In genomic region chr16:24070851-24071250, GRCh38 we compare ENCODE assay signal across 7 cellular contexts.
DNase-seq lines count a peak whose midpoint lies in the region; ATAC-seq and TF ChIP-seq lines count a peak whose summit lies in the region.

No MANE protein-coding gene starts in this region.

- BruUV-seq in OCI-LY7 (replicated peaks; lab: Mats Ljungman, UMichigan), result no TSS peak

- H2AFZ ChIP-seq in OCI-LY7 (ENCODE audit: low read length), result no peak overlapping the region

- no peaks in the 10 kb centered on the region for H4K20me1 ChIP-seq in OCI-LY7 (ENCODE audit: insufficient read depth, low read length)

- intact Hi-C loops in OCI-LY7 (cut with micrococcal nuclease; ENCODE audit: unreplicated experiment) (loop anchor here (1.0 kb wide), 2 partner anchors 182 to 428 kb away; no protein-coding TSS in a partner anchor), esophagus muscularis mucosa (cut with DNase I) (no loop called here)

- no peaks in the 10 kb centered on the region for H3K27me3 ChIP-seq in esophagus muscularis mucosa

- in situ Hi-C loops in T47D (cut with HindIII; ENCODE audit: low pct_unique_long_range_greater_than_20kb, low sequenced_read_pairs), result no loop called here

- no peak for TF ChIP-seq POLR2A in esophagus muscularis mucosa (IDR thresholded peaks at IDR 0.05; ENCODE audit: low read depth)

- POLR2A ChIA-PET in OCI-LY7 (lab: Charles Lee), result interaction anchor here (0.6 to 1.3 kb wide), 6 partner anchors 9 to 1701 kb away, joined by 3 to 8 read pairs (median 4); no protein-coding TSS in a partner anchor

- peak; percentile 29 for DNase-seq in GDM1 (lab: John Stamatoyannopoulos, UW)
- no peak for DNase-seq in HFF-Myc (ENCODE audit: extremely low read depth, low read depth)
- peak; percentile 83 for DNase-seq in OCI-LY7 (ENCODE audit: low spot score)
- peak; percentile 44 to 57 for DNase-seq in T47D (ENCODE audit: low read depth in 1 of 2, low spot score in 1 of 2)
- peak; percentile 54 to 70 for DNase-seq in lung microvascular endothelial cell (ENCODE audit: low read depth in 2 of 2)
- no peak for DNase-seq in esophagus muscularis mucosa (ENCODE audit: extremely low spot score)

- no peak overlapping the region for H3K4me2 ChIP-seq in OCI-LY7 (ENCODE audit: low read length)

- CTCF ChIA-PET in OCI-LY7 (lab: Charles Lee; ENCODE audit: unreplicated experiment), result interaction anchor here (0.7 to 3.4 kb wide), 7 partner anchors 16 to 468 kb away, joined by 3 to 25 read pairs (median 4); partner anchors contain the start of genes CACNG3 and RBBP6

- no peak for TF ChIP-seq EP300 in esophagus muscularis mucosa (IDR thresholded peaks at IDR 0.05)

- WGBS in esophagus muscularis mucosa, result 25% methylated on average over 1 of the region's 1 CpG

- H3K79me2 ChIP-seq in OCI-LY7 (ENCODE audit: insufficient read depth, low read depth, low read length), result no peaks in the 10 kb centered on the region

- no peaks in the 10 kb centered on the region for H3K9me2 ChIP-seq in OCI-LY7 (ENCODE audit: insufficient read depth, low read length)

- H3K9me3 ChIP-seq in OCI-LY7 (ENCODE audit: low read length) (no peaks in the 10 kb centered on the region), esophagus muscularis mucosa (no peaks in the 10 kb centered on the region)

- no peak for ATAC-seq in HG02763 (IDR thresholded peaks at IDR 0.05; ENCODE audit: unreplicated experiment)

- no peak overlapping the region for H3K4me3 ChIP-seq in HFF-Myc (replicated peaks; ENCODE audit: low read depth, low read length)
- no peak overlapping the region for H3K4me3 ChIP-seq in OCI-LY7 (ENCODE audit: low read depth, low read length, poor library complexity, severe bottlenecking)
- no peak overlapping the region for H3K4me3 ChIP-seq in esophagus muscularis mucosa

- H3K27ac ChIP-seq in OCI-LY7 (ENCODE audit: low read depth, low read length, poor library complexity, severe bottlenecking) (no peak overlapping the region), esophagus muscularis mucosa (replicated peaks in 1 of 4) (no peak overlapping the region)

- peak; percentile 11 for TF ChIP-seq CTCF in HFF-Myc (IDR thresholded peaks at IDR 0.05; ENCODE audit: low read depth, low read length, missing control alignments)
- TF ChIP-seq CTCF in OCI-LY7 (conservative IDR thresholded peaks at IDR 0.05; ENCODE audit: low read length), result peak; percentile 91
- no peak for TF ChIP-seq CTCF in esophagus muscularis mucosa (IDR thresholded peaks at IDR 0.05)

- no peaks in the 10 kb centered on the region for H3K36me3 ChIP-seq in OCI-LY7 (ENCODE audit: insufficient read depth, low read length)
- no peaks in the 10 kb centered on the region for H3K36me3 ChIP-seq in esophagus muscularis mucosa

- peaks cover 39% of the 10 kb centered on the region for H3K4me1 ChIP-seq in OCI-LY7 (ENCODE audit: insufficient read depth, low read length, poor library complexity, severe bottlenecking)
- H3K4me1 ChIP-seq in esophagus muscularis mucosa, result no peaks in the 10 kb centered on the region

Comparison
In these comparisons a context has a peak if more than half of its experiments do, and no peak if none do; other contexts are left out.
1. DNase-seq: peak in GDM1 (single experiment), OCI-LY7 (single experiment), T47D (2 of 2) and lung microvascular endothelial cell (2 of 2); none in HFF-Myc (single experiment) and esophagus muscularis mucosa (single experiment).
2. CTCF ChIP-seq: peak in HFF-Myc (single experiment) and OCI-LY7 (single experiment); none in esophagus muscularis mucosa (0 of 3).